ENCODE assay signal across 8 cellular contexts in genomic region chr5:610744-611730, GRCh38. TPM values are rescaled to one million over a fixed set of nuclear protein-coding genes. Genes with fewer than 3 reads are reported as not detected.
DNase-seq lines count a peak whose midpoint lies in the region; ATAC-seq and TF ChIP-seq lines count a peak whose summit lies in the region.

No MANE protein-coding gene starts in this region.

- peaks cover 25% of the 10 kb centered on the region for H3K27me3 ChIP-seq in left ventricle myocardium inferior (ENCODE audit: low read depth)
- H3K27me3 ChIP-seq in brain microvascular endothelial cell (replicated peaks), result no peaks in the 10 kb centered on the region
- peaks cover 4% of the 10 kb centered on the region in 2 donors for H3K27me3 ChIP-seq in mucosa of rectum (ENCODE audit: control insufficient read depth in 2 of 2, insufficient read depth in 2 of 2, low read length in 2 of 2)
- H3K27me3 ChIP-seq in uterus, result no peaks in the 10 kb centered on the region

- H3K4me1 ChIP-seq in left ventricle myocardium inferior, result peaks cover 19% of the 10 kb centered on the region
- peaks cover 0 to 10% of the 10 kb centered on the region in 2 donors for H3K4me1 ChIP-seq in mucosa of rectum (ENCODE audit: control insufficient read depth in 2 of 2, insufficient read depth in 2 of 2, low read length in 2 of 2)
- no peaks in the 10 kb centered on the region for H3K4me1 ChIP-seq in uterus

- intact Hi-C loops in left ventricle myocardium inferior (cut with micrococcal nuclease), result no loop called here
- intact Hi-C loops in left ventricle myocardium superior (cut with micrococcal nuclease), result no loop called here
- intact Hi-C loops in uterus (cut with DNase I; ENCODE audit: low total_unique reads), result no loop called here

- no peak for ATAC-seq in left ventricle myocardium superior
- ATAC-seq in GM21717 (IDR thresholded peaks at IDR 0.05; ENCODE audit: unreplicated experiment), result no peak
- ATAC-seq in HG03097 (IDR thresholded peaks at IDR 0.05; ENCODE audit: low FRiP score, unreplicated experiment), result no peak

- in situ Hi-C loops in brain microvascular endothelial cell (cut with HindIII; ENCODE audit: low pct_ligation_motif_present, low sequenced_read_pairs), result no loop called here

- TF ChIP-seq CTCF in left ventricle myocardium inferior (IDR thresholded peaks at IDR 0.05; ENCODE audit: borderline replicate concordance) (no peak), brain microvascular endothelial cell (IDR thresholded peaks at IDR 0.05; ENCODE audit: low read depth, low read length, missing control alignments) (no peak), uterus (IDR thresholded peaks at IDR 0.05) (no peak), GM20000 (IDR thresholded peaks at IDR 0.05; ENCODE audit: extremely low read depth, missing control alignments) (no peak)

- DNase-seq in left ventricle myocardium inferior (no peak), left ventricle myocardium superior (no peak), brain microvascular endothelial cell (no peak), uterus (no peak), GM20000 (ENCODE audit: low spot score) (no peak)

- peaks cover 3% of the 10 kb centered on the region for H3K9me3 ChIP-seq in left ventricle myocardium inferior (replicated peaks)
- no peaks in the 10 kb centered on the region for H3K9me3 ChIP-seq in mucosa of rectum (ENCODE audit: control insufficient read depth in 2 of 2, low read length in 2 of 2)
- H3K9me3 ChIP-seq in uterus, result no peaks in the 10 kb centered on the region

- H3K27ac ChIP-seq in left ventricle myocardium inferior (replicated peaks), result no peak overlapping the region
- H3K27ac ChIP-seq in brain microvascular endothelial cell, result no peak overlapping the region
- H3K27ac ChIP-seq in mucosa of rectum (ENCODE audit: low read depth in 2 of 2, low read length in 2 of 2), result no peak overlapping the region
- no peak overlapping the region for H3K27ac ChIP-seq in uterus

- H3K36me3 ChIP-seq in left ventricle myocardium inferior (no peaks in the 10 kb centered on the region), brain microvascular endothelial cell (replicated peaks) (no peaks in the 10 kb centered on the region), mucosa of rectum (ENCODE audit: control insufficient read depth in 2 of 2, insufficient read depth in 2 of 2, low read length in 2 of 2) (no peaks in the 10 kb centered on the region), uterus (no peaks in the 10 kb centered on the region)

- H3K4me3 ChIP-seq in left ventricle myocardium inferior (peak overlapping the region; percentile 87), brain microvascular endothelial cell (ENCODE audit: low read depth, low read length) (peak overlapping the region; percentile 79), mucosa of rectum (ENCODE audit: low read length in 2 of 2) (peak overlapping the region; percentile 61 to 71), uterus (peak overlapping the region; percentile 51 to 69)

- TF ChIP-seq POLR2A in uterus (IDR thresholded peaks at IDR 0.05), result no peak

- H3K9ac ChIP-seq in mucosa of rectum (ENCODE audit: low read depth in 1 of 2, low read length in 2 of 2), result no peak overlapping the region

RNA-seq across cellular contexts. Expression of gene CEP72, which starts 1.1 kb away (rescaled TPM):
- 1.7 TPM for total RNA-seq in left ventricle myocardium inferior
- total RNA-seq in left ventricle myocardium superior, result 1.6 TPM
- total RNA-seq in uterus, result 10 to 100 TPM in 1 of 4 donors, 1 to 10 TPM in 2, under 1 TPM in 1; 0.26 to 11.9 (median 4.9) TPM
